In genomic region chr6:46764961-46765360, GRCh38 we compare ENCODE assay signal across 30 cellular contexts. TPM values are rescaled to one million over a fixed set of nuclear protein-coding genes. Genes with fewer than 3 reads are reported as not detected.
A peak's percentile ranks its signal among the peaks of the same experiment; 100 is the strongest.
DNase-seq lines count a peak whose midpoint lies in the region; ATAC-seq, FAIRE-seq and TF ChIP-seq lines count a peak whose summit lies in the region.
"Had no signal": no experiment of that assay in that cellular context is flagged by ENCODE, and none has a peak within 500 bp of the region (broad histone marks: within the 10 kb centered on the region; RNA-seq: fewer than 3 reads in every experiment).

No MANE protein-coding gene starts in this region.

- no peak for FAIRE-seq in H1 (lab: Jason Lieb, UNC)
- FAIRE-seq: A204.1, GM12878, GM12892, GM18507 had no signal

- H3K4me3 Mint-ChIP-seq in dendritic cell treated with granulocyte-macrophage colony-stimulating factor and Interleukin-4, amounts not matched to agents 40 ng/mL and 50 ng/mL, for 4 days = no peak overlapping the region
- no peak overlapping the region for H3K4me3 Mint-ChIP-seq in nephron progenitor cell
- H3K4me3 Mint-ChIP-seq: CD14-positive monocyte; CD4-positive, alpha-beta memory T cell; CD4-positive, CD25-positive, alpha-beta regulatory T cell; CD8-positive, alpha-beta memory T cell had no signal

- no peaks in the 10 kb centered on the region for H3K4me1 ChIP-seq in H1 (replicated peaks in 1 of 4; ENCODE audit: control insufficient read depth in 3 of 4, insufficient read depth in 4 of 4, low read length in 3 of 4)
- H3K4me1 ChIP-seq: BE2C, BLaER1 had no signal

- H3K9ac ChIP-seq in H1 (replicated peaks in 1 of 4; ENCODE audit: extremely low read depth in 1 of 4, low read depth in 3 of 4, low read length in 3 of 4) = no peak overlapping the region
- H3K9ac ChIP-seq: BLaER1 had no signal

- no peak overlapping the region for H4K5ac ChIP-seq in H1 (ENCODE audit: insufficient read length, low read depth, low read length)

- H3K4ac ChIP-seq in H1 (replicated peaks; ENCODE audit: insufficient read length, low read depth, low read length) = no peak overlapping the region

- H3K79me1 ChIP-seq in H1 (ENCODE audit: low read depth, low read length) = no peaks in the 10 kb centered on the region

- H4K8ac ChIP-seq in H1 (ENCODE audit: extremely low read depth, insufficient read depth, low read length) = no peak overlapping the region

- H2AK5ac ChIP-seq in H1 (ENCODE audit: low read depth, low read length) = no peak overlapping the region

- no peak overlapping the region for H3K14ac ChIP-seq in H1 (ENCODE audit: insufficient read length)

- H2BK120ac ChIP-seq in H1 (replicated peaks; ENCODE audit: low read depth, low read length) = no peak overlapping the region

- H2BK5ac ChIP-seq in H1 (ENCODE audit: low read depth, low read length) = no peak overlapping the region

- POLR2A ChIA-PET in H1 (lab: Charles Lee; ENCODE audit: partially characterized antibody) = no interaction called here

- H3K27me3 Mint-ChIP-seq in dendritic cell treated with granulocyte-macrophage colony-stimulating factor and Interleukin-4, amounts not matched to agents 40 ng/mL and 50 ng/mL, for 4 days = no peaks in the 10 kb centered on the region
- peaks cover 6% of the 10 kb centered on the region for H3K27me3 Mint-ChIP-seq in nephron progenitor cell (ENCODE audit: low read depth, poor library complexity)
- H3K27me3 Mint-ChIP-seq: CD4-positive, CD25-positive, alpha-beta regulatory T cell had no signal

- no peaks in the 10 kb centered on the region for H3K36me3 ChIP-seq in H1 (ENCODE audit: control insufficient read depth in 2 of 4, insufficient read depth in 4 of 4, low read length in 3 of 4)
- H3K36me3 ChIP-seq: BE2C, BLaER1 had no signal

- H3K4me1 Mint-ChIP-seq in dendritic cell treated with granulocyte-macrophage colony-stimulating factor and Interleukin-4, amounts not matched to agents 40 ng/mL and 50 ng/mL, for 4 days (ENCODE audit: low read depth) = no peaks in the 10 kb centered on the region
- no peaks in the 10 kb centered on the region for H3K4me1 Mint-ChIP-seq in nephron progenitor cell
- H3K4me1 Mint-ChIP-seq: CD4-positive, alpha-beta memory T cell; CD4-positive, CD25-positive, alpha-beta regulatory T cell; CD8-positive, alpha-beta memory T cell had no signal

- WGBS in H1 (ENCODE audit: extremely low coverage in 1 of 2, insufficient coverage in 1 of 2, insufficient read length in 1 of 2, insufficient replicate concordance in 2 of 2, low coverage in 1 of 2, low lambda C conversion rate in 2 of 2, missing lambda C conversion rate in 1 of 2), 2 experiments = 96% methylated on average over 5 of the region's 5 CpGs; no CpG with 5 or more reads in 1 of the 2 experiments

- no peak for TF ChIP-seq CTCF in H1 (IDR thresholded peaks at IDR 0.05; ENCODE audit: control extremely low read depth in 1 of 3, insufficient read depth in 1 of 3, low read depth in 1 of 3, low read length in 3 of 3)
- no peak for TF ChIP-seq CTCF in nephron progenitor cell (IDR thresholded peaks at IDR 0.05)

- no peaks in the 10 kb centered on the region for H4K20me1 ChIP-seq in H1 (replicated peaks in 1 of 2; ENCODE audit: control insufficient read depth in 1 of 2, insufficient read depth in 2 of 2, low read length in 2 of 2)
- H4K20me1 ChIP-seq: BLaER1 had no signal

- no peak overlapping the region for H3K27ac ChIP-seq in H1 (ENCODE audit: low read depth, low read length)
- H3K27ac ChIP-seq: BLaER1 had no signal

- no peak overlapping the region for H3K4me2 ChIP-seq in H1 (ENCODE audit: insufficient read depth in 1 of 2, low read depth in 2 of 2, low read length in 2 of 2)
- H3K4me2 ChIP-seq: BLaER1 had no signal

- TF ChIP-seq POLR2A in H1 (IDR thresholded peaks at IDR 0.05; ENCODE audit: control extremely low read depth in 1 of 2, low read depth in 2 of 2, low read length in 2 of 2) = no peak

- H3K36me3 Mint-ChIP-seq in dendritic cell treated with granulocyte-macrophage colony-stimulating factor and Interleukin-4, amounts not matched to agents 40 ng/mL and 50 ng/mL, for 4 days (ENCODE audit: low read depth) = no peaks in the 10 kb centered on the region
- no peaks in the 10 kb centered on the region for H3K36me3 Mint-ChIP-seq in nephron progenitor cell (ENCODE audit: low read depth)
- H3K36me3 Mint-ChIP-seq: CD4-positive, alpha-beta memory T cell; CD4-positive, CD25-positive, alpha-beta regulatory T cell; CD8-positive, alpha-beta memory T cell had no signal

- no peak for TF ChIP-seq RAD21 in H1 (IDR thresholded peaks at IDR 0.05 in 1 of 2, conservative IDR thresholded peaks at IDR 0.05 in 1 of 2; ENCODE audit: low read depth in 2 of 2, low read length in 2 of 2)

- no peak overlapping the region for H3K4me3 ChIP-seq in H1 (ENCODE audit: extremely low read depth in 1 of 4, insufficient read depth in 2 of 4, low read depth in 3 of 4, low read length in 4 of 4)
- H3K4me3 ChIP-seq: BLaER1, GM12878 had no signal

- intact Hi-C loops in dendritic cell treated with granulocyte-macrophage colony-stimulating factor and Interleukin-4, amounts not matched to agents 40 ng/mL and 50 ng/mL, for 4 days (cut with micrococcal nuclease) = no loop called here

- TF ChIP-seq EP300 in H1 (IDR thresholded peaks at IDR 0.05; ENCODE audit: borderline replicate concordance in 1 of 2, low read depth in 2 of 2, low read length in 2 of 2) = no peak

- H2BK15ac ChIP-seq in H1 (ENCODE audit: low read length) = no peak overlapping the region

- CTCF ChIA-PET in H1 (lab: Charles Lee; ENCODE audit: partially characterized antibody) = no interaction called here

- no peak overlapping the region for H3K56ac ChIP-seq in H1 (replicated peaks; ENCODE audit: insufficient read length, low read depth, low read length)

- no peak overlapping the region for H2BK12ac ChIP-seq in H1 (ENCODE audit: low read depth, low read length)

- no peaks in the 10 kb centered on the region for H3K79me2 ChIP-seq in H1 (ENCODE audit: control insufficient read depth in 1 of 2, insufficient read depth in 2 of 2, low read length in 2 of 2)

- 0 out of 2 replicates have a peak overlapping the region, but pooled peaks have one; percentile 9 for H2AFZ ChIP-seq in H1 (ENCODE audit: low read length)

- no peak overlapping the region for H3K18ac ChIP-seq in H1 (ENCODE audit: extremely low read depth, low read length)

- H4K91ac ChIP-seq in H1 (replicated peaks; ENCODE audit: insufficient read length, low read length) = no peak overlapping the region

- no peak overlapping the region for H3K23ac ChIP-seq in H1 (ENCODE audit: insufficient read length)

- no peaks in the 10 kb centered on the region for H3K9me3 ChIP-seq in H1 (ENCODE audit: insufficient read depth in 2 of 2, low read depth in 1 of 2, low read length in 1 of 2)
- H3K9me3 ChIP-seq: BE2C, BLaER1 had no signal

- no peak for ATAC-seq in GM19463 (IDR thresholded peaks at IDR 0.05; ENCODE audit: unreplicated experiment)
- ATAC-seq: GM12878 had no signal

- DNase-seq in H1 (ENCODE audit: low read depth in 1 of 2, low spot score in 2 of 2) = no peak
- DNase-seq in nephron progenitor cell = no peak
- no peak for DNase-seq in epidermal melanocyte (ENCODE audit: insufficient read length, low spot score)
- DNase-seq: 8988T; ACHN; BE2C; C1 segment of cervical spinal cord; CD4-positive, alpha-beta memory T cell; CD4-positive, CD25-positive, alpha-beta regulatory T cell; CD8-positive, alpha-beta memory T cell; COR-L47; DMS 273 treated with DMSO at 0.1 percent for 48 hours; DMS153; DMS53; DMS79; DND-41; EL; GDM1 had no signal

- H3K27me3 ChIP-seq in H1 (replicated peaks in 1 of 4; ENCODE audit: control insufficient read depth in 3 of 4, extremely low read depth in 1 of 4, insufficient read depth in 3 of 4, low read length in 3 of 4) = no peaks in the 10 kb centered on the region
- H3K27me3 ChIP-seq: BE2C, BLaER1 had no signal

- no peak overlapping the region for H2BK20ac ChIP-seq in H1 (ENCODE audit: low read length)

- no peaks in the 10 kb centered on the region for H3K9me3 Mint-ChIP-seq in dendritic cell treated with granulocyte-macrophage colony-stimulating factor and Interleukin-4, amounts not matched to agents 40 ng/mL and 50 ng/mL, for 4 days
- H3K9me3 Mint-ChIP-seq in nephron progenitor cell = peaks cover 12% of the 10 kb centered on the region

- no peaks in the 10 kb centered on the region for H3K23me2 ChIP-seq in H1 (ENCODE audit: low read depth, low read length)

- H3K27ac Mint-ChIP-seq in dendritic cell treated with granulocyte-macrophage colony-stimulating factor and Interleukin-4, amounts not matched to agents 40 ng/mL and 50 ng/mL, for 4 days = peak overlapping the region; percentile 38
- peak overlapping the region; percentile 5 for H3K27ac Mint-ChIP-seq in nephron progenitor cell
- H3K27ac Mint-ChIP-seq: CD4-positive, alpha-beta memory T cell; CD4-positive, CD25-positive, alpha-beta regulatory T cell; CD8-positive, alpha-beta memory T cell had no signal

RNA-seq across cellular contexts. Expression of gene ANKRD66, which starts 18.2 kb away (rescaled TPM):
- not detected in 2 replicates for total RNA-seq in H1 (2021; fragmentation: NEBNext Ultra II Directional; extraction: Animal tissue kit (Norgen Biotek cat#: 25700))
- 0.05 TPM in 1 of 2 replicates, not detected in the other for polyA plus RNA-seq in H1 (2011; rRNA removed)
- not detected for polyA plus RNA-seq in H1 (2011; cell fraction: cytosol; rRNA removed)
- polyA plus RNA-seq in H1 (2011; cell fraction: nucleus; rRNA removed) = not detected
- polyA plus RNA-seq in H1 (2012, experiment 1 of 2) = not detected in 4 replicates
- not detected for polyA plus RNA-seq in H1 (2012, experiment 2 of 2)
- not detected for polyA plus RNA-seq in H1 (2013, experiment 1 of 2)
- not detected for polyA plus RNA-seq in H1 (2013, experiment 2 of 2)
- polyA minus RNA-seq in H1 (2011; rRNA and poly(A)+ RNA removed) = not detected in 2 replicates
- not detected for polyA minus RNA-seq in H1 (2011; cell fraction: cytosol; rRNA and poly(A)+ RNA removed)
- not detected for polyA minus RNA-seq in H1 (2011; cell fraction: nucleus; rRNA and poly(A)+ RNA removed)
- total RNA-seq: A673; CD4-positive, alpha-beta memory T cell; CD4-positive, CD25-positive, alpha-beta regulatory T cell; CD8-positive, alpha-beta memory T cell; Daoy; G401; GM12878 had no signal
- polyA plus RNA-seq: AG04450; CD14-positive monocyte; CD4-positive, alpha-beta memory T cell; CD4-positive, CD25-positive, alpha-beta regulatory T cell; CD8-positive, alpha-beta memory T cell; GM12878 had no signal

RNA-seq across cellular contexts. Expression of gene MEP1A, which starts 28.2 kb away (rescaled TPM):
- not detected in 2 replicates for total RNA-seq in H1 (2021; fragmentation: NEBNext Ultra II Directional; extraction: Animal tissue kit (Norgen Biotek cat#: 25700))
- polyA plus RNA-seq in H1 (2011; rRNA removed) = 0.03 and 0.06 TPM in 2 replicates
- 0.04 TPM for polyA plus RNA-seq in H1 (2011; cell fraction: cytosol; rRNA removed)
- polyA plus RNA-seq in H1 (2011; cell fraction: nucleus; rRNA removed) = 0.11 TPM
- polyA plus RNA-seq in H1 (2012, experiment 1 of 2) = not detected in 4 replicates
- polyA plus RNA-seq in H1 (2012, experiment 2 of 2) = not detected
- not detected for polyA plus RNA-seq in H1 (2013, experiment 1 of 2)
- polyA plus RNA-seq in H1 (2013, experiment 2 of 2) = 0.02 TPM
- not detected in 2 replicates for polyA minus RNA-seq in H1 (2011; rRNA and poly(A)+ RNA removed)
- not detected for polyA minus RNA-seq in H1 (2011; cell fraction: cytosol; rRNA and poly(A)+ RNA removed)
- not detected for polyA minus RNA-seq in H1 (2011; cell fraction: nucleus; rRNA and poly(A)+ RNA removed)
- total RNA-seq: A673; CD4-positive, alpha-beta memory T cell; CD4-positive, CD25-positive, alpha-beta regulatory T cell; CD8-positive, alpha-beta memory T cell; Daoy; G401; GM12878 had no signal
- polyA plus RNA-seq: AG04450; CD4-positive, alpha-beta memory T cell; CD4-positive, CD25-positive, alpha-beta regulatory T cell; CD8-positive, alpha-beta memory T cell; GM12878 had no signal

RNA-seq across cellular contexts. Expression of gene PLA2G7, which starts 29.8 kb away (rescaled TPM):
- total RNA-seq in H1 (2021; fragmentation: NEBNext Ultra II Directional; extraction: Animal tissue kit (Norgen Biotek cat#: 25700)) = 1.5 and 1.9 TPM in 2 replicates
- polyA plus RNA-seq in H1 (2011; rRNA removed) = 1.3 and 2.2 TPM in 2 replicates
- 2.2 TPM for polyA plus RNA-seq in H1 (2011; cell fraction: cytosol; rRNA removed)
- polyA plus RNA-seq in H1 (2011; cell fraction: nucleus; rRNA removed) = 1.0 TPM
- 1.9 to 3.2 TPM (median 2.6 TPM) in 4 replicates for polyA plus RNA-seq in H1 (2012, experiment 1 of 2)
- 0.68 TPM for polyA plus RNA-seq in H1 (2012, experiment 2 of 2)
- polyA plus RNA-seq in H1 (2013, experiment 1 of 2) = 3.5 TPM
- polyA plus RNA-seq in H1 (2013, experiment 2 of 2) = 4.2 TPM
- polyA minus RNA-seq in H1 (2011; rRNA and poly(A)+ RNA removed) = 1.7 and 3.3 TPM in 2 replicates
- polyA minus RNA-seq in H1 (2011; cell fraction: cytosol; rRNA and poly(A)+ RNA removed) = 2.0 TPM
- polyA minus RNA-seq in H1 (2011; cell fraction: nucleus; rRNA and poly(A)+ RNA removed) = 1.9 TPM
- total RNA-seq: A673; CD4-positive, CD25-positive, alpha-beta regulatory T cell; Daoy; G401; GM12878 had no signal
- polyA plus RNA-seq: AG04450; CD4-positive, alpha-beta memory T cell; CD4-positive, CD25-positive, alpha-beta regulatory T cell; CD8-positive, alpha-beta memory T cell; GM12878 had no signal
